9 cellular contexts compared by ENCODE assay signal in the genomic region with DNA sequence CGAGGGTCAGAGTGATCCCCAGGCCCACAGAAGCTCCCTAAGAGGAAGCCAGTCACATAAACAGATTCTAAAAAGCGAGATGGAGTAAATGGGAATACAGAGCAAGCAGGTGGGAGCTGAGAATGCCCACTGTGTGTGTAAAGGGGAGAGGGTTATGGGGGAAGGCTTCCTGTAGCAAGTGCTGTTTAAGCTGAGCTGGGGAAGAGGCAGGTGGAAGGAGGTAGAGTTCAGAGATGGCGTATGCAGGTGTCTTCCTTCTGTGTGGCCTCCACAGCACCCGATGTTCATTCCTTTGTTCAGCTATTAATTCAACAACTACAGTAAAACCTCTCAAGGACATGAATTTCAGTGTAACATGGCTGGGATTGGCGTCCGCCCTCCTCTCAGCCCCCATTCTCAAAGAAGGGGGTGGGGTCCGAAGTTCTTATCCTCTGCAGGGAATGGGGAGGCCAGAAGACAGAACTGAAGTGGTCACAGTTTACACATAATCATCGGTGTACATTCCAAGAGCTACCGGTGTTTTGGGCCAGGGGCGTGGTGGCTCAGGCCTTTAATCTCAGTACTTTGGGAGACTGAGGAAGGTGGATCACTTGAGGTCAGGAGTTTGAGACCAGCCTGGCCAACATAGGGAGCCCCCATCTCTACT. TPM values are rescaled to one million over a fixed set of nuclear protein-coding genes. Genes with fewer than 3 reads are reported as not detected.
DNase-seq lines count a peak whose midpoint lies in the region; ATAC-seq, FAIRE-seq and TF ChIP-seq lines count a peak whose summit lies in the region.
"Had no signal": no experiment of that assay in that cellular context is flagged by ENCODE, and none has a peak within 500 bp of the region (broad histone marks: within the 10 kb centered on the region; RNA-seq: fewer than 3 reads in every experiment).

No MANE protein-coding gene starts in this region.

- no peaks in the 10 kb centered on the region for H3K36me3 ChIP-seq in CD8-positive, alpha-beta T cell (ENCODE audit: insufficient read depth, low read length)
- peaks cover 23% of the 10 kb centered on the region for H3K36me3 ChIP-seq in NT2/D1 (ENCODE audit: insufficient read depth, insufficient read length, low read length)
- no peaks in the 10 kb centered on the region for H3K36me3 ChIP-seq in H1 (ENCODE audit: control insufficient read depth in 2 of 4, insufficient read depth in 4 of 4, low read length in 3 of 4)

- peaks cover 18% of the 10 kb centered on the region for H3K36me3 Mint-ChIP-seq in CD8-positive, alpha-beta T cell
- peaks cover 3% of the 10 kb centered on the region for H3K36me3 Mint-ChIP-seq in osteocyte (ENCODE audit: unreplicated experiment)

- 0 out of 2 replicates have a peak overlapping the region, but pooled peaks have one; percentile 9 for H2BK12ac ChIP-seq in H1 (ENCODE audit: low read depth, low read length)

- TF ChIP-seq EP300 in H1 (IDR thresholded peaks at IDR 0.05; ENCODE audit: borderline replicate concordance in 1 of 2, low read depth in 2 of 2, low read length in 2 of 2): no peak

- H3K4me1 Mint-ChIP-seq in CD8-positive, alpha-beta T cell (ENCODE audit: low read depth): peaks cover 45% of the 10 kb centered on the region
- peaks cover 37% of the 10 kb centered on the region for H3K4me1 Mint-ChIP-seq in osteocyte (ENCODE audit: unreplicated experiment)

- H2BK20ac ChIP-seq in H1 (ENCODE audit: low read length): no peak overlapping the region

- H3K9me3 ChIP-seq in CD8-positive, alpha-beta T cell (ENCODE audit: low read length): no peaks in the 10 kb centered on the region
- peaks cover 9% of the 10 kb centered on the region; the same call in 1 of the 2 replicates for H3K9me3 ChIP-seq in NT2/D1 (ENCODE audit: insufficient read depth, low read length)
- peaks cover 0 to 6% of the 10 kb centered on the region in 2 experiments; a peak in 1 of 4 replicates for H3K9me3 ChIP-seq in H1 (ENCODE audit: insufficient read depth in 2 of 2, low read depth in 1 of 2, low read length in 1 of 2)

- no peak overlapping the region for H4K5ac ChIP-seq in H1 (ENCODE audit: insufficient read length, low read depth, low read length)

- H3K14ac ChIP-seq in H1 (ENCODE audit: insufficient read length): no peak overlapping the region

- POLR2A ChIA-PET in CD8-positive, alpha-beta T cell (lab: Charles Lee): interaction anchor here (0.7 to 4.9 kb wide), 4 partner anchors 11 to 94 kb away, joined by 3 to 39 read pairs (median 4); a partner anchor contains a TSS
- POLR2A ChIA-PET in H1 (lab: Charles Lee; ENCODE audit: partially characterized antibody): interaction anchor here (1.0 to 4.2 kb wide), 5 partner anchors 11 to 90 kb away, joined by 3 to 14 read pairs (median 3); no protein-coding TSS in a partner anchor

- no peak overlapping the region for H3K27ac ChIP-seq in CD8-positive, alpha-beta T cell (ENCODE audit: low read depth, low read length)
- no peak overlapping the region for H3K27ac ChIP-seq in H1 (ENCODE audit: low read depth, low read length)

- H2BK120ac ChIP-seq in H1 (replicated peaks; ENCODE audit: low read depth, low read length): no peak overlapping the region

- peak overlapping the region; percentile 98 for H3K4me3 Mint-ChIP-seq in CD8-positive, alpha-beta T cell
- peak overlapping the region; percentile 91 for H3K4me3 Mint-ChIP-seq in osteocyte (ENCODE audit: unreplicated experiment)

- 88% methylated on average over 10 of the region's 10 CpGs; no CpG with 5 or more reads in 1 of the 2 experiments for WGBS in H1 (ENCODE audit: extremely low coverage in 1 of 2, insufficient coverage in 1 of 2, insufficient read length in 1 of 2, insufficient replicate concordance in 2 of 2, low coverage in 1 of 2, low lambda C conversion rate in 2 of 2, missing lambda C conversion rate in 1 of 2), 2 experiments

- H3K18ac ChIP-seq in H1 (ENCODE audit: extremely low read depth, low read length): no peak overlapping the region

- no peak overlapping the region for H3K4ac ChIP-seq in H1 (replicated peaks; ENCODE audit: insufficient read length, low read depth, low read length)

- H3K4me3 ChIP-seq in CD8-positive, alpha-beta T cell (ENCODE audit: low read depth, low read length): peak overlapping the region; percentile 86
- H3K4me3 ChIP-seq in NT2/D1 (ENCODE audit: insufficient read length, low read depth) (peak overlapping the region; percentile 78), H1 (ENCODE audit: extremely low read depth in 1 of 4, insufficient read depth in 2 of 4, low read depth in 3 of 4, low read length in 4 of 4) (peak overlapping the region in 3 of 4 experiments; percentile 65 to 85 (median 66); a peak in 5 of 8 replicates)

- no peak overlapping the region for H4K91ac ChIP-seq in H1 (replicated peaks; ENCODE audit: insufficient read length, low read length)

- H4K20me1 ChIP-seq in H1 (replicated peaks in 1 of 2; ENCODE audit: control insufficient read depth in 1 of 2, insufficient read depth in 2 of 2, low read length in 2 of 2): peaks cover 0 to 3% of the 10 kb centered on the region in 2 experiments

- ATAC-seq in CD8-positive, alpha-beta T cell: no peak
- ATAC-seq in GM18870 (IDR thresholded peaks at IDR 0.05; ENCODE audit: unreplicated experiment): no peak

- no peak overlapping the region for H4K8ac ChIP-seq in H1 (ENCODE audit: extremely low read depth, insufficient read depth, low read length)

- H2AK5ac ChIP-seq in H1 (ENCODE audit: low read depth, low read length): peak overlapping the region; percentile 9; the same call in 1 of the 2 replicates

- no peak overlapping the region for H3K56ac ChIP-seq in H1 (replicated peaks; ENCODE audit: insufficient read length, low read depth, low read length)

- peak overlapping the region; percentile 73 to 77 for H3K4me2 ChIP-seq in H1 (ENCODE audit: insufficient read depth in 1 of 2, low read depth in 2 of 2, low read length in 2 of 2)

- no peak for TF ChIP-seq RAD21 in H1 (IDR thresholded peaks at IDR 0.05 in 1 of 2, conservative IDR thresholded peaks at IDR 0.05 in 1 of 2; ENCODE audit: low read depth in 2 of 2, low read length in 2 of 2)

- no peak for TF ChIP-seq POLR2A in H1 (IDR thresholded peaks at IDR 0.05; ENCODE audit: control extremely low read depth in 1 of 2, low read depth in 2 of 2, low read length in 2 of 2)

- DNase-seq in CD8-positive, alpha-beta T cell: no peak
- DNase-seq in NT2/D1 (ENCODE audit: low read depth, low spot score): no peak
- DNase-seq in H1 (ENCODE audit: low read depth in 1 of 2, low spot score in 2 of 2): no peak
- no peak for DNase-seq in osteocyte (ENCODE audit: extremely low spot score, unreplicated experiment)
- no peak for DNase-seq in DMS153 treated with DMSO at 0.1 percent for 48 hours (lab: John Stamatoyannopoulos, UW; ENCODE audit: unreplicated experiment)
- no peak for DNase-seq in COLO829 (ENCODE audit: low spot score)
- no peak for DNase-seq in HuH-7.5 (ENCODE audit: low spot score)

- H2AFZ ChIP-seq in H1 (ENCODE audit: low read length): no peak overlapping the region

- H3K27ac Mint-ChIP-seq in CD8-positive, alpha-beta T cell: peak overlapping the region; percentile 92
- peak overlapping the region; percentile 77 for H3K27ac Mint-ChIP-seq in osteocyte (ENCODE audit: unreplicated experiment)

- peak overlapping the region; percentile 97 for H3K9ac ChIP-seq in NT2/D1 (ENCODE audit: insufficient read length, low read depth)
- H3K9ac ChIP-seq in H1 (replicated peaks in 1 of 4; ENCODE audit: extremely low read depth in 1 of 4, low read depth in 3 of 4, low read length in 3 of 4): no peak overlapping the region

- peaks cover 6% of the 10 kb centered on the region for H3K23me2 ChIP-seq in H1 (ENCODE audit: low read depth, low read length)

- H3K79me1 ChIP-seq in H1 (ENCODE audit: low read depth, low read length): peaks cover 5% of the 10 kb centered on the region; the same call in 1 of the 2 replicates

- intact Hi-C loops in CD8-positive, alpha-beta T cell (cut with DNase I, micrococcal nuclease): loop anchor here in 1 of 2 experiments (5.0 kb wide), 1 partner anchor 34 kb away; no protein-coding TSS in a partner anchor

- H3K27me3 Mint-ChIP-seq in CD8-positive, alpha-beta T cell (ENCODE audit: low read depth): no peaks in the 10 kb centered on the region
- H3K27me3 Mint-ChIP-seq in osteocyte (ENCODE audit: unreplicated experiment): no peaks in the 10 kb centered on the region

- peaks cover 3 to 48% of the 10 kb centered on the region in 2 experiments; a peak in 3 of 4 replicates for H3K79me2 ChIP-seq in H1 (ENCODE audit: control insufficient read depth in 1 of 2, insufficient read depth in 2 of 2, low read length in 2 of 2)

- TF ChIP-seq CTCF in CD8-positive, alpha-beta T cell (IDR thresholded peaks at IDR 0.05): no peak
- TF ChIP-seq CTCF in H1 (IDR thresholded peaks at IDR 0.05; ENCODE audit: control extremely low read depth in 1 of 3, insufficient read depth in 1 of 3, low read depth in 1 of 3, low read length in 3 of 3): no peak
- TF ChIP-seq CTCF in osteocyte (IDR thresholded peaks at IDR 0.05): no peak

- H3K23ac ChIP-seq in H1 (ENCODE audit: insufficient read length): no peak overlapping the region

- CTCF ChIA-PET in CD8-positive, alpha-beta T cell (lab: Charles Lee): interaction anchor here (1.0 to 6.5 kb wide), 3 partner anchors 16 to 89 kb away, joined by 3 to 59 read pairs (median 32); a partner anchor contains a TSS
- CTCF ChIA-PET in H1 (lab: Charles Lee; ENCODE audit: partially characterized antibody): interaction anchor here (0.7 to 11.1 kb wide), 14 partner anchors 11 to 266 kb away, joined by 3 to 66 read pairs (median 4); no protein-coding TSS in a partner anchor

- H3K4me1 ChIP-seq in CD8-positive, alpha-beta T cell (ENCODE audit: insufficient read depth, low read length): peaks cover 20% of the 10 kb centered on the region
- H3K4me1 ChIP-seq in NT2/D1 (ENCODE audit: insufficient read depth, insufficient read length): peaks cover 7% of the 10 kb centered on the region
- peaks cover 0 to 7% (median 4%) of the 10 kb centered on the region in 4 experiments; a peak in 4 of 7 replicates for H3K4me1 ChIP-seq in H1 (replicated peaks in 1 of 4; ENCODE audit: control insufficient read depth in 3 of 4, insufficient read depth in 4 of 4, low read length in 3 of 4)

- no peak for FAIRE-seq in H1 (lab: Jason Lieb, UNC)

- no peaks in the 10 kb centered on the region for H3K9me3 Mint-ChIP-seq in CD8-positive, alpha-beta T cell
- no peaks in the 10 kb centered on the region for H3K9me3 Mint-ChIP-seq in osteocyte (ENCODE audit: unreplicated experiment)

- 0 out of 2 replicates have a peak overlapping the region, but pooled peaks have one; percentile 53 for H2BK15ac ChIP-seq in H1 (ENCODE audit: low read length)

- H2BK5ac ChIP-seq in H1 (ENCODE audit: low read depth, low read length): no peak overlapping the region

- H3K27me3 ChIP-seq in CD8-positive, alpha-beta T cell (ENCODE audit: insufficient read depth, low read length): no peaks in the 10 kb centered on the region
- H3K27me3 ChIP-seq in NT2/D1 (ENCODE audit: insufficient read depth, insufficient read length): no peaks in the 10 kb centered on the region
- no peaks in the 10 kb centered on the region for H3K27me3 ChIP-seq in H1 (replicated peaks in 1 of 4; ENCODE audit: control insufficient read depth in 3 of 4, extremely low read depth in 1 of 4, insufficient read depth in 3 of 4, low read length in 3 of 4)

RNA-seq across cellular contexts. Expression of a gene that starts 1.8 kb away (rescaled TPM):
- 10 to 100 TPM; 14.4 to 14.6 TPM for total RNA-seq in CD8-positive, alpha-beta T cell
- 30.2 and 30.5 TPM in 2 replicates for total RNA-seq in H1 (2021; fragmentation: NEBNext Ultra II Directional; extraction: Animal tissue kit (Norgen Biotek cat#: 25700))
- polyA plus RNA-seq in H1 (2011; rRNA removed): 14.9 and 16.3 TPM in 2 replicates
- polyA plus RNA-seq in H1 (2011; cell fraction: cytosol; rRNA removed): 11.8 TPM
- 31.1 TPM for polyA plus RNA-seq in H1 (2011; cell fraction: nucleus; rRNA removed)
- polyA plus RNA-seq in H1 (2012, experiment 1 of 2): 10.5 to 14.2 TPM (median 13.2 TPM) in 4 replicates
- 9.7 TPM for polyA plus RNA-seq in H1 (2012, experiment 2 of 2)
- polyA plus RNA-seq in H1 (2013, experiment 1 of 2): 12.2 TPM
- 14.9 TPM for polyA plus RNA-seq in H1 (2013, experiment 2 of 2)
- polyA minus RNA-seq in H1 (2011; rRNA and poly(A)+ RNA removed): 49.2 and 51.9 TPM in 2 replicates
- 23.4 TPM for polyA minus RNA-seq in H1 (2011; cell fraction: cytosol; rRNA and poly(A)+ RNA removed)
- polyA minus RNA-seq in H1 (2011; cell fraction: nucleus; rRNA and poly(A)+ RNA removed): 13.7 TPM
- total RNA-seq in osteocyte: 23.8 and 26.8 TPM in 2 replicates

RNA-seq across cellular contexts. Expression of a gene that starts 45.5 kb away (rescaled TPM):
- total RNA-seq in CD8-positive, alpha-beta T cell: 1 to 10 TPM; 1.1 to 1.2 TPM
- not detected in 2 replicates for total RNA-seq in H1 (2021; fragmentation: NEBNext Ultra II Directional; extraction: Animal tissue kit (Norgen Biotek cat#: 25700))
- 0.08 and 0.25 TPM in 2 replicates for polyA plus RNA-seq in H1 (2011; rRNA removed)
- polyA plus RNA-seq in H1 (2011; cell fraction: cytosol; rRNA removed): 0.05 TPM
- 0.50 TPM for polyA plus RNA-seq in H1 (2011; cell fraction: nucleus; rRNA removed)
- polyA plus RNA-seq in H1 (2012, experiment 1 of 2): 0.11 to 0.21 TPM (median 0.14 TPM) in 4 replicates
- polyA plus RNA-seq in H1 (2012, experiment 2 of 2): not detected
- 0.16 TPM for polyA plus RNA-seq in H1 (2013, experiment 1 of 2)
- 0.07 TPM for polyA plus RNA-seq in H1 (2013, experiment 2 of 2)
- polyA minus RNA-seq in H1 (2011; rRNA and poly(A)+ RNA removed): 0.07 and 0.13 TPM in 2 replicates
- polyA minus RNA-seq in H1 (2011; cell fraction: cytosol; rRNA and poly(A)+ RNA removed): not detected
- polyA minus RNA-seq in H1 (2011; cell fraction: nucleus; rRNA and poly(A)+ RNA removed): 0.20 TPM
- 0.13 TPM in 1 of 2 replicates, not detected in the other for total RNA-seq in osteocyte
- polyA plus RNA-seq: adipose tissue had no signal
